ENCODE assay signal across 10 cellular contexts in the genomic region with DNA sequence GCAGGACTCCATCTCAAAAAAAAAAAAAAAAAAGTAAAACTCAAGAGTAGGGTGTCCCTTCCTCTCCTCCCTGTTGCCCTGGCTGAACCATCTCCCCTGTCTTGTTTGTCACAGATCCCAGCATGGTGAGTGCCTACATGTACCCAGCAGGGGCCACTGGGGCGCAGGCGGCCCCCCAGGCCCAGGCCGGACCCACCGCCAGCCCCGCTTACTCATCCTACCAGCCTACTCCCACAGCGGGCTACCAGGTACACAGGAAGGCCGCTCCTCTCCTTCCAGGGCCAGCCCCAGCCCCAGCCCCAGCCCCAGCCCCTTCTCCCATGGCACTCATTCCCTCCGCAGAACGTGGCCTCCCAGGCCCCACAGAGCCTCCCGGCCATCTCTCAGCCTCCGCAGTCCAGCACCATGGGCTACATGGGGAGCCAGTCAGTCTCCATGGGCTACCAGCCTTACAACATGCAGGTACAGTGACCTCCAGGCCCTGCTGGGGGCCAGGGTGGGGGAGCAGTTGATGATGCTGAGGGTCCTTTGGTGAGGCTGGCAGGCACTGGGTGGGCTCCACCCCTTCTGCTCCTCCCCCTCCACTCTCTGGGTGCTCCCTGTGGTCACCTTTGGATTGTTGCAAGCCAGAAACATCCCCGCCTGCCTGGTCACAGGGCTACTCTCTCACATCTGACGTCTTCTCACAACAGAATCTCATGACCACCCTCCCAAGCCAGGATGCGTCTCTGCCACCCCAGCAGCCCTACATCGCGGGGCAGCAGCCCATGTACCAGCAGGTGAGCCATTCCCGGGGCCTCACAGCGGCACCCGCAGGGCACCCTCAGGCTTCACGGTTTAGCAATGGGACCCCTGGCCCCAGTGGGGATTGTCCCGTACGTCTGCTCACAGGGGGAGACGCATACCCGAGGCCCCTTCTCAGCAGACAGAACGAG. TPM values are rescaled to one million over a fixed set of nuclear protein-coding genes. Genes with fewer than 3 reads are reported as not detected.
A peak's percentile ranks its signal among the peaks of the same experiment; 100 is the strongest.
DNase-seq lines count a peak whose midpoint lies in the region; ATAC-seq and TF ChIP-seq lines count a peak whose summit lies in the region.
"Had no signal": no experiment of that assay in that cellular context is flagged by ENCODE, and none has a peak within 500 bp of the region (broad histone marks: within the 10 kb centered on the region; RNA-seq: fewer than 3 reads in every experiment).

No MANE protein-coding gene starts in this region.

- no peaks in the 10 kb centered on the region for H3K27me3 Mint-ChIP-seq in CD4-positive, alpha-beta memory T cell
- no peaks in the 10 kb centered on the region for H3K27me3 Mint-ChIP-seq in naive thymus-derived CD4-positive, alpha-beta T cell

- peaks cover 32% of the 10 kb centered on the region for H3K4me1 ChIP-seq in CD4-positive, alpha-beta memory T cell (ENCODE audit: insufficient read depth, low read length)
- H3K4me1 ChIP-seq in HCT116 (ENCODE audit: control insufficient read depth in 1 of 2, insufficient read depth in 2 of 2, low read length in 2 of 2) = peaks cover 13 to 27% of the 10 kb centered on the region in 2 experiments
- H3K4me1 ChIP-seq in naive thymus-derived CD4-positive, alpha-beta T cell (ENCODE audit: control insufficient read depth in 2 of 2, insufficient read depth in 2 of 2, low read length in 2 of 2) = peaks cover 23 to 24% of the 10 kb centered on the region in 2 donors

- peaks cover 93% of the 10 kb centered on the region for H3K79me2 ChIP-seq in HCT116 (ENCODE audit: insufficient read depth, low read length)

- peaks cover 33% of the 10 kb centered on the region for H3K36me3 ChIP-seq in CD4-positive, alpha-beta memory T cell (ENCODE audit: insufficient read depth, low read length)
- H3K36me3 ChIP-seq in HCT116 (ENCODE audit: control insufficient read depth in 1 of 2, insufficient read depth in 2 of 2, low read length in 2 of 2) = peaks cover 24 to 60% of the 10 kb centered on the region in 2 experiments
- peaks cover 95% of the 10 kb centered on the region for H3K36me3 ChIP-seq in WERI-Rb-1
- H3K36me3 ChIP-seq in naive thymus-derived CD4-positive, alpha-beta T cell (ENCODE audit: control insufficient read depth in 2 of 3, insufficient read depth in 3 of 3, low read length in 3 of 3) = peaks cover 0 to 67% (median 11%) of the 10 kb centered on the region in 3 experiments

- peaks cover 0 to 1% (median 0%) of the 10 kb centered on the region in 8 donors for H3K9me3 Mint-ChIP-seq in CD4-positive, alpha-beta memory T cell
- no peaks in the 10 kb centered on the region for H3K9me3 Mint-ChIP-seq in naive thymus-derived CD4-positive, alpha-beta T cell

- no peak for TF ChIP-seq RAD21 in HCT116 (IDR thresholded peaks at IDR 0.05; ENCODE audit: low read depth)

- no peak overlapping the region for H3K4me3 ChIP-seq in CD4-positive, alpha-beta memory T cell (ENCODE audit: low read length in 2 of 2)
- H3K4me3 ChIP-seq in HCT116 (replicated peaks in 1 of 2; ENCODE audit: low read depth in 1 of 2, low read length in 2 of 2) = peak overlapping the region in 1 of 2 experiments; percentile 68; a peak in 1 of 4 replicates
- no peak overlapping the region for H3K4me3 ChIP-seq in WERI-Rb-1 (ENCODE audit: low read depth, low read length)
- H3K4me3 ChIP-seq in naive thymus-derived CD4-positive, alpha-beta T cell (ENCODE audit: low read length) = no peak overlapping the region

- RAD21 ChIA-PET in HCT116 (lab: Charles Lee; ENCODE audit: low non-redundant PET in 1 of 2, low total read pairs in 2 of 2, uncharacterized antibody in 2 of 2, unreplicated experiment in 2 of 2) = no interaction called here

- CTCF ChIA-PET in CD4-positive, alpha-beta memory T cell (lab: Charles Lee; ENCODE audit: partially characterized antibody) = interaction anchor here (1.9 kb wide), 1 partner anchor 17 kb away, joined by 4 read pairs; a partner anchor contains a TSS
- CTCF ChIA-PET in HCT116 (lab: Charles Lee) = interaction anchor here (1.0 kb wide), 1 partner anchor 33 kb away, joined by 3 read pairs; no protein-coding TSS in a partner anchor
- CTCF ChIA-PET in naive thymus-derived CD4-positive, alpha-beta T cell (lab: Charles Lee) = no interaction called here

- no peak overlapping the region for H2AFZ ChIP-seq in HCT116 (ENCODE audit: low read depth, low read length, poor library complexity, severe bottlenecking)

- BruUV-seq in HCT116 (replicated peaks; lab: Mats Ljungman, UMichigan) = no TSS peak

- no peaks in the 10 kb centered on the region for H3K9me2 ChIP-seq in HCT116 (ENCODE audit: insufficient read depth)

- DNase-seq in CD4-positive, alpha-beta memory T cell = no peak
- DNase-seq in HCT116 (ENCODE audit: low read depth, low spot score) (no peak), WERI-Rb-1 (no peak), hypothalamus (lab: John Stamatoyannopoulos, UW) (no peak), GM03348 (ENCODE audit: low spot score) (no peak)
- DNase-seq in naive thymus-derived CD4-positive, alpha-beta T cell = no peak
- DNase-seq: activated CD4-positive, CD25-positive, alpha-beta regulatory T cell treated with anti-CD3 and anti-CD28 coated beads, Interleukin-2, amount 50 U/mL, for 72 hours; amygdala had no signal

- POLR2A ChIA-PET in CD4-positive, alpha-beta memory T cell (lab: Charles Lee; ENCODE audit: partially characterized antibody) = interaction anchor here (4.7 kb wide), 1 partner anchor 17 kb away, joined by 67 read pairs; a partner anchor contains a TSS
- POLR2A ChIA-PET in HCT116 (lab: Charles Lee) = interaction anchor here (3.5 kb wide), 1 partner anchor 17 kb away, joined by 33 read pairs; a partner anchor contains a TSS
- POLR2A ChIA-PET in naive thymus-derived CD4-positive, alpha-beta T cell (lab: Charles Lee) = interaction anchor here (3.6 kb wide), 1 partner anchor 17 kb away, joined by 49 read pairs; a partner anchor contains a TSS

- H3K27ac ChIP-seq in CD4-positive, alpha-beta memory T cell (ENCODE audit: low read depth, low read length) = no peak overlapping the region
- H3K27ac ChIP-seq in HCT116 (ENCODE audit: low read depth, low read length) = peak overlapping the region; percentile 98; the same call in 1 of the 2 replicates
- H3K27ac ChIP-seq in WERI-Rb-1 = peak overlapping the region; percentile 97; the same call in 1 of the 2 replicates
- no peak overlapping the region for H3K27ac ChIP-seq in naive thymus-derived CD4-positive, alpha-beta T cell (ENCODE audit: low read depth, low read length)

- no peak for TF ChIP-seq POLR2A in HCT116 (IDR thresholded peaks at IDR 0.05; ENCODE audit: borderline replicate concordance, extremely low read depth, insufficient read depth, insufficient read length)

- H3K27me3 ChIP-seq in CD4-positive, alpha-beta memory T cell (ENCODE audit: insufficient read depth, low read length) = no peaks in the 10 kb centered on the region
- H3K27me3 ChIP-seq in HCT116 (ENCODE audit: insufficient read depth, low read length) (no peaks in the 10 kb centered on the region), WERI-Rb-1 (ENCODE audit: insufficient read depth, low read depth, severe bottlenecking) (no peaks in the 10 kb centered on the region)
- no peaks in the 10 kb centered on the region for H3K27me3 ChIP-seq in naive thymus-derived CD4-positive, alpha-beta T cell (ENCODE audit: control insufficient read depth in 2 of 2, insufficient read depth in 2 of 2, low read length in 2 of 2)

- H3K36me3 Mint-ChIP-seq in CD4-positive, alpha-beta memory T cell = peaks cover 14 to 50% of the 10 kb centered on the region in 2 donors
- H3K36me3 Mint-ChIP-seq in naive thymus-derived CD4-positive, alpha-beta T cell = peaks cover 0 to 24% (median 0%) of the 10 kb centered on the region in 5 donors

- H3K9me3 ChIP-seq in CD4-positive, alpha-beta memory T cell (ENCODE audit: control insufficient read depth in 1 of 2, low read length in 2 of 2) = no peaks in the 10 kb centered on the region
- H3K9me3 ChIP-seq in HCT116 (ENCODE audit: control insufficient read depth in 1 of 2, insufficient read depth in 1 of 2, low read depth in 1 of 2, low read length in 2 of 2) (no peaks in the 10 kb centered on the region), WERI-Rb-1 (ENCODE audit: severe bottlenecking) (no peaks in the 10 kb centered on the region)
- H3K9me3 ChIP-seq in naive thymus-derived CD4-positive, alpha-beta T cell (ENCODE audit: control insufficient read depth in 2 of 3, low read length in 3 of 3) = no peaks in the 10 kb centered on the region

- H3K4me2 ChIP-seq in HCT116 (ENCODE audit: low read length) = peak overlapping the region; percentile 89; the same call in 1 of the 2 replicates

- H3K4me1 Mint-ChIP-seq in CD4-positive, alpha-beta memory T cell = peaks cover 7 to 36% (median 24%) of the 10 kb centered on the region in 4 donors
- H3K4me1 Mint-ChIP-seq in naive thymus-derived CD4-positive, alpha-beta T cell = peaks cover 17 to 37% (median 24%) of the 10 kb centered on the region in 7 donors

- intact Hi-C loops in CD4-positive, alpha-beta memory T cell (cut with micrococcal nuclease) = loop anchor here (5.0 kb wide), 1 partner anchor 33 kb away; a partner anchor contains a TSS
- intact Hi-C loops in HCT116 (cut with micrococcal nuclease) = no loop called here
- intact Hi-C loops in naive thymus-derived CD4-positive, alpha-beta T cell (cut with micrococcal nuclease) = loop anchor here in 1 of 2 donors (5.0 kb wide), 2 partner anchors 33 to 148 kb away; a partner anchor contains a TSS

- peak overlapping the region in 5 of 7 donors; percentile 24 to 93 (median 69) for H3K27ac Mint-ChIP-seq in CD4-positive, alpha-beta memory T cell
- H3K27ac Mint-ChIP-seq in naive thymus-derived CD4-positive, alpha-beta T cell = peak overlapping the region in 4 of 9 donors; percentile 33 to 81 (median 54)

- H3K4me3 Mint-ChIP-seq in CD4-positive, alpha-beta memory T cell = peak overlapping the region in 2 of 8 donors; percentile 21 to 25
- peak overlapping the region in 7 of 10 donors; percentile 18 to 88 (median 48) for H3K4me3 Mint-ChIP-seq in naive thymus-derived CD4-positive, alpha-beta T cell

- no peak for TF ChIP-seq CTCF in HCT116 (IDR thresholded peaks at IDR 0.05 in 2 of 3, conservative IDR thresholded peaks at IDR 0.05 in 1 of 3; ENCODE audit: borderline replicate concordance in 1 of 3, insufficient read depth in 1 of 3, low read depth in 2 of 3, low read length in 2 of 3)
- TF ChIP-seq CTCF in WERI-Rb-1 (IDR thresholded peaks at IDR 0.05; ENCODE audit: low read depth, low read length) = no peak

- H4K20me1 ChIP-seq in HCT116 (ENCODE audit: insufficient read depth) = no peaks in the 10 kb centered on the region; the same call in 1 of the 2 replicates

- H3K9ac ChIP-seq in HCT116 (ENCODE audit: low read length) = peak overlapping the region; percentile 95; the same call in 1 of the 2 replicates

- ATAC-seq in HCT116 = no peak
- no peak for ATAC-seq in naive thymus-derived CD4-positive, alpha-beta T cell
- no peak for ATAC-seq in HG02885 (IDR thresholded peaks at IDR 0.05; ENCODE audit: poor library complexity, unreplicated experiment)
- ATAC-seq in HG02623 (IDR thresholded peaks at IDR 0.05; ENCODE audit: unreplicated experiment) = no peak

RNA-seq across cellular contexts. Expression of a gene that starts 2.5 kb away (rescaled TPM):
- total RNA-seq in CD4-positive, alpha-beta memory T cell = 10 to 100 TPM; 21.9 to 25.6 TPM
- polyA plus RNA-seq in CD4-positive, alpha-beta memory T cell = 10 to 100 TPM; 42.5 to 47.5 TPM
- total RNA-seq in HCT116 (2021; ENCODE audit: unreplicated experiment) = 260 TPM
- polyA plus RNA-seq in HCT116 (2012) = 178 and 227 TPM in 2 replicates
- 10 to 100 TPM; 21.3 to 83.8 (median 26.6) TPM for total RNA-seq in naive thymus-derived CD4-positive, alpha-beta T cell
- 10 to 100 TPM; 46.3 to 51.7 TPM for polyA plus RNA-seq in naive thymus-derived CD4-positive, alpha-beta T cell

RNA-seq across cellular contexts. Expression of a gene that starts 11.5 kb away (rescaled TPM):
- 1 to 10 TPM; 4.0 to 5.0 TPM for total RNA-seq in CD4-positive, alpha-beta memory T cell
- polyA plus RNA-seq in CD4-positive, alpha-beta memory T cell = 1 to 10 TPM; 3.2 to 5.2 TPM
- total RNA-seq in HCT116 (2021; ENCODE audit: unreplicated experiment) = 70.8 TPM
- 52.7 and 57.5 TPM in 2 replicates for polyA plus RNA-seq in HCT116 (2012)
- 10 to 100 TPM in 1 of 5 experiments, 1 to 10 TPM in 4; 4.0 to 27.4 (median 6.2) TPM for total RNA-seq in naive thymus-derived CD4-positive, alpha-beta T cell
- polyA plus RNA-seq in naive thymus-derived CD4-positive, alpha-beta T cell = 1 to 10 TPM; 3.4 to 5.2 TPM

RNA-seq across cellular contexts. Expression of a gene that starts 16.8 kb away (rescaled TPM):
- total RNA-seq in CD4-positive, alpha-beta memory T cell = 100 to 1,000 TPM; 182 to 206 TPM
- polyA plus RNA-seq in CD4-positive, alpha-beta memory T cell = 10 to 100 TPM; 18.9 to 46.4 TPM
- 231 TPM for total RNA-seq in HCT116 (2021; ENCODE audit: unreplicated experiment)
- polyA plus RNA-seq in HCT116 (2012) = 235 and 241 TPM in 2 replicates
- total RNA-seq in naive thymus-derived CD4-positive, alpha-beta T cell = 100 to 1,000 TPM; 108 to 174 (median 153) TPM
- polyA plus RNA-seq in naive thymus-derived CD4-positive, alpha-beta T cell = 10 to 100 TPM; 19.8 to 40.3 TPM

RNA-seq across cellular contexts. Expression of a gene that starts 17.0 kb away (rescaled TPM):
- total RNA-seq in CD4-positive, alpha-beta memory T cell = 10 to 100 TPM; 25.9 to 27.7 TPM
- 10 to 100 TPM; 25.3 to 45.5 TPM for polyA plus RNA-seq in CD4-positive, alpha-beta memory T cell
- 47.5 TPM for total RNA-seq in HCT116 (2021; ENCODE audit: unreplicated experiment)
- 39.0 and 43.1 TPM in 2 replicates for polyA plus RNA-seq in HCT116 (2012)
- total RNA-seq in naive thymus-derived CD4-positive, alpha-beta T cell = 10 to 100 TPM; 12.0 to 30.6 (median 30.1) TPM
- 10 to 100 TPM; 33.6 to 35.3 TPM for polyA plus RNA-seq in naive thymus-derived CD4-positive, alpha-beta T cell

RNA-seq across cellular contexts. Expression of a gene that starts 34.1 kb away (rescaled TPM):
- total RNA-seq in CD4-positive, alpha-beta memory T cell = 10 to 100 TPM; 28.0 to 29.3 TPM
- 10 to 100 TPM in 1 of 2 donors, 1 to 10 TPM in 1; 5.3 to 17.0 TPM for polyA plus RNA-seq in CD4-positive, alpha-beta memory T cell
- 77.5 TPM for total RNA-seq in HCT116 (2021; ENCODE audit: unreplicated experiment)
- 39.7 and 42.4 TPM in 2 replicates for polyA plus RNA-seq in HCT116 (2012)
- total RNA-seq in naive thymus-derived CD4-positive, alpha-beta T cell = 10 to 100 TPM; 16.3 to 33.5 (median 27.1) TPM
- 10 to 100 TPM; 10.0 to 26.0 TPM for polyA plus RNA-seq in naive thymus-derived CD4-positive, alpha-beta T cell

Comparison
In these comparisons a context has a peak if more than half of its experiments do, and no peak if none do; other contexts are left out.
1. H3K27ac ChIP-seq: peak in HCT116 (single experiment) and WERI-Rb-1 (single experiment); none in CD4-positive, alpha-beta memory T cell (single experiment) and naive thymus-derived CD4-positive, alpha-beta T cell (single experiment).